In genomic region chr19:30888937-30889336, GRCh38 we compare ENCODE assay signal across 23 cellular contexts.
A peak's percentile ranks its signal among the peaks of the same experiment; 100 is the strongest.
DNase-seq lines count a peak whose midpoint lies in the region; ATAC-seq and TF ChIP-seq lines count a peak whose summit lies in the region.
"Had no signal": no experiment of that assay in that cellular context is flagged by ENCODE, and none has a peak within 500 bp of the region (broad histone marks: within the 10 kb centered on the region; RNA-seq: fewer than 3 reads in every experiment).

No MANE protein-coding gene starts in this region.

- H3K4me3 Mint-ChIP-seq in GM23338 (no peak overlapping the region), WTC11 (no peak overlapping the region)
- no peak overlapping the region for H3K4me3 Mint-ChIP-seq in activated CD4-positive, alpha-beta T cell treated with anti-CD3 and anti-CD28 coated beads for 36 hours
- H3K4me3 Mint-ChIP-seq: CD14-positive monocyte; CD4-positive, alpha-beta memory T cell; CD4-positive, CD25-positive, alpha-beta regulatory T cell; CD8-positive, alpha-beta memory T cell had no signal

- H3K36me3 Mint-ChIP-seq in GM23338 (ENCODE audit: low read depth) = no peaks in the 10 kb centered on the region
- no peaks in the 10 kb centered on the region for H3K36me3 Mint-ChIP-seq in WTC11
- H3K36me3 Mint-ChIP-seq in activated CD4-positive, alpha-beta T cell treated with anti-CD3 and anti-CD28 coated beads for 36 hours (ENCODE audit: low read depth) = no peaks in the 10 kb centered on the region
- H3K36me3 Mint-ChIP-seq: CD14-positive monocyte; CD4-positive, alpha-beta memory T cell; CD4-positive, CD25-positive, alpha-beta regulatory T cell; CD8-positive, alpha-beta memory T cell had no signal

- intact Hi-C loops in activated CD4-positive, alpha-beta T cell treated with anti-CD3 and anti-CD28 coated beads for 36 hours (cut with DNase I, micrococcal nuclease) = no loop called here

- no peaks in the 10 kb centered on the region for H3K79me2 ChIP-seq in GM23338 (replicated peaks; ENCODE audit: insufficient read depth)

- H3K4me2 ChIP-seq in GM23338 = no peak overlapping the region
- H3K4me2 ChIP-seq: BLaER1 had no signal

- H3K4me1 ChIP-seq in GM23338 (ENCODE audit: insufficient read depth) = no peaks in the 10 kb centered on the region
- H3K4me1 ChIP-seq: BE2C, BLaER1 had no signal

- H3K27me3 ChIP-seq in GM23338 (ENCODE audit: insufficient read depth) (no peaks in the 10 kb centered on the region), H7 (ENCODE audit: control insufficient read depth, insufficient read depth, low read length) (no peaks in the 10 kb centered on the region)
- H3K27me3 ChIP-seq: BE2C, BLaER1 had no signal

- no peaks in the 10 kb centered on the region for H4K20me1 ChIP-seq in GM23338 (replicated peaks; ENCODE audit: insufficient read depth)
- H4K20me1 ChIP-seq: BLaER1 had no signal

- H3K4me3 ChIP-seq in GM23338 (no peak overlapping the region), H7 (ENCODE audit: insufficient read depth, low read depth, low read length) (no peak overlapping the region)
- H3K4me3 ChIP-seq: BLaER1 had no signal

- H3K9me2 ChIP-seq in GM23338 (ENCODE audit: insufficient read depth) = peaks cover 6% of the 10 kb centered on the region; the same call in 1 of the 2 replicates

- CTCF ChIA-PET in WTC11 (lab: Charles Lee) = interaction anchor here (0.7 to 2.8 kb wide), 5 partner anchors 9 to 166 kb away, joined by 3 to 12 read pairs (median 4); no protein-coding TSS in a partner anchor
- CTCF ChIA-PET in activated CD4-positive, alpha-beta T cell treated with anti-CD3 and anti-CD28 coated beads for 36 hours (lab: Charles Lee) = no interaction called here

- H3F3A ChIP-seq in GM23338 (replicated peaks; ENCODE audit: low read depth) = no peaks in the 10 kb centered on the region

- POLR2A ChIA-PET in WTC11 (lab: Charles Lee) = no interaction called here
- POLR2A ChIA-PET in activated CD4-positive, alpha-beta T cell treated with anti-CD3 and anti-CD28 coated beads for 36 hours (lab: Charles Lee) = no interaction called here

- peak; percentile 22 to 30; a peak in 2 of 4 replicates for TF ChIP-seq CTCF in GM23338 (conservative IDR thresholded peaks at IDR 0.05; ENCODE audit: low read depth in 2 of 2)
- TF ChIP-seq CTCF in WTC11 (IDR thresholded peaks at IDR 0.05) = no peak

- H3K9me3 Mint-ChIP-seq in GM23338 (no peaks in the 10 kb centered on the region; the same call in 2 of the 3 replicates), WTC11 (0 out of 2 replicates have a peak, but pooled peaks cover 3% of the 10 kb centered on the region)
- no peaks in the 10 kb centered on the region for H3K9me3 Mint-ChIP-seq in activated CD4-positive, alpha-beta T cell treated with anti-CD3 and anti-CD28 coated beads for 36 hours (ENCODE audit: low read depth)
- H3K9me3 Mint-ChIP-seq: CD4-positive, alpha-beta memory T cell; CD4-positive, CD25-positive, alpha-beta regulatory T cell; CD8-positive, alpha-beta memory T cell had no signal

- H3K36me3 ChIP-seq in GM23338 (ENCODE audit: insufficient read depth) (no peaks in the 10 kb centered on the region), H7 (replicated peaks; ENCODE audit: control insufficient read depth, insufficient read depth, low read length) (no peaks in the 10 kb centered on the region)
- H3K36me3 ChIP-seq: BE2C, BLaER1 had no signal

- no peak overlapping the region for H3K27ac Mint-ChIP-seq in GM23338
- H3K27ac Mint-ChIP-seq in WTC11 = no peak overlapping the region
- no peak overlapping the region for H3K27ac Mint-ChIP-seq in activated CD4-positive, alpha-beta T cell treated with anti-CD3 and anti-CD28 coated beads for 36 hours
- H3K27ac Mint-ChIP-seq: CD14-positive monocyte; CD4-positive, alpha-beta memory T cell; CD4-positive, CD25-positive, alpha-beta regulatory T cell; CD8-positive, alpha-beta memory T cell had no signal

- H3K4me1 Mint-ChIP-seq in GM23338 = no peaks in the 10 kb centered on the region
- peaks cover 8% of the 10 kb centered on the region; the same call in 1 of the 2 replicates for H3K4me1 Mint-ChIP-seq in WTC11
- no peaks in the 10 kb centered on the region for H3K4me1 Mint-ChIP-seq in activated CD4-positive, alpha-beta T cell treated with anti-CD3 and anti-CD28 coated beads for 36 hours
- H3K4me1 Mint-ChIP-seq: CD4-positive, alpha-beta memory T cell; CD4-positive, CD25-positive, alpha-beta regulatory T cell; CD8-positive, alpha-beta memory T cell had no signal

- H3K27me3 Mint-ChIP-seq in GM23338 (ENCODE audit: insufficient read depth, low read depth, poor library complexity) = no peaks in the 10 kb centered on the region
- no peaks in the 10 kb centered on the region for H3K27me3 Mint-ChIP-seq in WTC11 (ENCODE audit: low read depth)
- peaks cover 8% of the 10 kb centered on the region for H3K27me3 Mint-ChIP-seq in activated CD4-positive, alpha-beta T cell treated with anti-CD3 and anti-CD28 coated beads for 36 hours
- H3K27me3 Mint-ChIP-seq: CD4-positive, CD25-positive, alpha-beta regulatory T cell had no signal

- DNase-seq in GM23338 (ENCODE audit: low spot score) (peak; percentile 14), H7 (peak; percentile 35), WTC11 (ENCODE audit: low spot score) (no peak), islet precursor cell (peak; percentile 36), NCI-H1048 (lab: John Stamatoyannopoulos, UW) (no peak)
- DNase-seq in activated CD4-positive, alpha-beta T cell treated with anti-CD3 and anti-CD28 coated beads for 36 hours = no peak
- DNase-seq: 8988T; ACHN; BE2C; C1 segment of cervical spinal cord; CD4-positive, alpha-beta memory T cell; CD4-positive, CD25-positive, alpha-beta regulatory T cell; CD8-positive, alpha-beta memory T cell; COR-L47; DMS 273 treated with DMSO at 0.1 percent for 48 hours; DMS153; DMS53; DMS79; GF-D8 had no signal

- peak overlapping the region; percentile 6; the same call in 1 of the 2 replicates for H2AFZ ChIP-seq in GM23338

- ATAC-seq in GM23338 (peak; percentile 66), WTC11 (peak; percentile 16; the same call in 1 of the 2 replicates), HG03342 (IDR thresholded peaks at IDR 0.05; ENCODE audit: unreplicated experiment) (no peak), GM18858 (IDR thresholded peaks at IDR 0.05; ENCODE audit: unreplicated experiment) (no peak)
- no peak for ATAC-seq in activated CD4-positive, alpha-beta T cell treated with anti-CD3 and anti-CD28 coated beads for 36 hours

- no peak overlapping the region for H3K27ac ChIP-seq in GM23338 (ENCODE audit: low read depth)
- H3K27ac ChIP-seq: BLaER1 had no signal

TF ChIP-seq in WTC11, 78 proteins besides CTCF, POLR2A, EP300 and RAD21:
- TF ChIP-seq NR1H2 (CRISPR knock-in tag; IDR thresholded peaks at IDR 0.05) (no peak), ZNF281 (CRISPR knock-in tag; IDR thresholded peaks at IDR 0.05) (no peak), ETV6 (CRISPR knock-in tag; IDR thresholded peaks at IDR 0.05) (no peak), ATF1 (CRISPR knock-in tag; IDR thresholded peaks at IDR 0.05) (no peak)

Comparison
In these comparisons a context has a peak if more than half of its experiments do, and no peak if none do; other contexts are left out.
1. ATAC-seq: peak in GM23338 (single experiment) and WTC11 (single experiment); none in activated CD4-positive, alpha-beta T cell treated with anti-CD3 and anti-CD28 coated beads for 36 hours (single experiment), HG03342 (single experiment) and GM18858 (single experiment).
2. DNase-seq: peak in GM23338 (single experiment), H7 (single experiment) and islet precursor cell (single experiment); none in WTC11 (single experiment), activated CD4-positive, alpha-beta T cell treated with anti-CD3 and anti-CD28 coated beads for 36 hours (single experiment) and NCI-H1048 (single experiment).